ENCODE assay signal across 8 cellular contexts in the genomic region with DNA sequence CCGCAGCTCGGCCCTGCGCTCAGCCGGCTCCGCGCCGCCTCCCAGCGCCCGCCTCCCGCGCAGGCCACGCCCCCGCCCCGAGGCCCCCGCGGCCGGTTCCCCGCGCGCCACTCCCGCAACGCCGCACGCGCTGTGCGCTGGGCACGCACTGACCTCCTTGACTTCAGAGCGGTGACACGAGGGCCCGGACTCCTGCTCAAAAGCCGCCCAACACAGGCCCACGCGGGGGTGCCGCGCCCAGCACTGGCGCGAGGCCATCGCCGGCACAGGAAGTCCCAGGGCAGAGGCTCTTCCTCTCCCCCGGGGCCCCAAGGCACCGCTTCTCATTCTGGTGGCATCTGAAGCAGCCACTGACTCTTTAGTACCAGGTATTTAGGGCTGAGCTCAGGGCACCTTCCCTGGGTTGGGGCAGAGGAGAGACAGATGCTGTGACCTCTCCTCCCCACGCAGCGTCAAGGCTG. TPM values are rescaled to one million over a fixed set of nuclear protein-coding genes. Genes with fewer than 3 reads are reported as not detected.
DNase-seq lines count a peak whose midpoint lies in the region; ATAC-seq and TF ChIP-seq lines count a peak whose summit lies in the region.

No MANE protein-coding gene starts in this region.

- DNase-seq in Ammon's horn (ENCODE audit: low spot score) (peak; percentile 66), GM19238 (ENCODE audit: insufficient read length, low spot score) (peak; percentile 71), right cardiac atrium (peak; percentile 74 to 91 (median 90)), retinal pigment epithelial cell (ENCODE audit: low read depth) (no peak), DMS153 (lab: John Stamatoyannopoulos, UW) (no peak)

- H3K27ac ChIP-seq in SU-DHL-6 (ENCODE audit: low read depth, low read length) (peak overlapping the region; percentile 82), adipose tissue (ENCODE audit: low read depth, low read length) (peak overlapping the region; percentile 19), right cardiac atrium (ENCODE audit: low read length) (peak overlapping the region; percentile 93)

- peaks cover 8% of the 10 kb centered on the region for H3F3A ChIP-seq in SU-DHL-6 (ENCODE audit: insufficient read depth)

- no peak overlapping the region for H2AFZ ChIP-seq in SU-DHL-6 (ENCODE audit: low read depth, low read length, severe bottlenecking)

- H3K9ac ChIP-seq in SU-DHL-6 (ENCODE audit: low read length) = peak overlapping the region; percentile 83

- TF ChIP-seq CTCF in SU-DHL-6 (IDR thresholded peaks at IDR 0.05; ENCODE audit: insufficient read depth, low read length, poor library complexity, severe bottlenecking) (no peak), retinal pigment epithelial cell (conservative IDR thresholded peaks at IDR 0.05; ENCODE audit: low read depth, low read length) (no peak)

- H3K4me3 ChIP-seq in SU-DHL-6 (ENCODE audit: insufficient read depth, low read length, poor library complexity, severe bottlenecking) (peak overlapping the region; percentile 75), right cardiac atrium (ENCODE audit: low read length) (peak overlapping the region; percentile 65), retinal pigment epithelial cell (ENCODE audit: low read length) (peak overlapping the region; percentile 66)

- peaks cover 17% of the 10 kb centered on the region for H3K4me1 ChIP-seq in right cardiac atrium (ENCODE audit: control insufficient read depth, insufficient read depth, low read length)

- H3K27me3 ChIP-seq in SU-DHL-6 (ENCODE audit: low read length) = no peaks in the 10 kb centered on the region
- no peaks in the 10 kb centered on the region for H3K27me3 ChIP-seq in right cardiac atrium (ENCODE audit: control insufficient read depth, insufficient read depth)

- WGBS in adipose tissue, 3 donors = 0 to 2% (median 1%) methylated on average over 39 to 43 of the region's 43 CpGs
- WGBS in right cardiac atrium = under 1% methylated on average over 43 of the region's 43 CpGs

- no peaks in the 10 kb centered on the region; the same call in 1 of the 2 replicates for H4K20me1 ChIP-seq in SU-DHL-6 (ENCODE audit: low read depth, low read length)

- no peaks in the 10 kb centered on the region for H3K9me2 ChIP-seq in SU-DHL-6 (replicated peaks; ENCODE audit: insufficient read depth, low read length)

- intact Hi-C loops in right cardiac atrium (cut with DNase I) = loop anchor here in 3 of 4 donors (2.0 to 5.0 kb wide), 3 partner anchors 17 to 37 kb away; no protein-coding TSS in a partner anchor

- peaks cover 47% of the 10 kb centered on the region for H3K79me2 ChIP-seq in SU-DHL-6 (ENCODE audit: insufficient read depth, low read length)

- ATAC-seq in HG03565 (IDR thresholded peaks at IDR 0.05; ENCODE audit: unreplicated experiment) (peak; percentile 27), right cardiac atrium (peak; percentile 19 to 30)

- H3K4me2 ChIP-seq in SU-DHL-6 (ENCODE audit: low read depth, low read length, poor library complexity, severe bottlenecking) = peak overlapping the region; percentile 77

- no peaks in the 10 kb centered on the region for H3K9me3 ChIP-seq in SU-DHL-6 (ENCODE audit: insufficient read depth, low read length)
- H3K9me3 ChIP-seq in right cardiac atrium (ENCODE audit: control insufficient read depth, low read length) = no peaks in the 10 kb centered on the region

- no peaks in the 10 kb centered on the region for H3K36me3 ChIP-seq in SU-DHL-6 (ENCODE audit: low read length)

RNA-seq across cellular contexts. Expression of gene TNK2, which starts 12.4 kb away (rescaled TPM):
- polyA plus RNA-seq in adipose tissue = 10 to 100 TPM; 19.7 to 51.6 (median 43.1) TPM
- total RNA-seq in right cardiac atrium = 100 to 1,000 TPM in 1 of 4 donors, 10 to 100 TPM in 3; 74.7 to 162 (median 84.2) TPM
- polyA plus RNA-seq in right cardiac atrium = 40.1 TPM

Comparison
In these comparisons a context has a peak if more than half of its experiments do, and no peak if none do; other contexts are left out.
1. DNase-seq: peak in Ammon's horn (single experiment), GM19238 (single experiment) and right cardiac atrium (3 of 3); none in retinal pigment epithelial cell (single experiment) and DMS153 (single experiment).
2. H3K27ac ChIP-seq: peak in every context shown above with its lines; median percentile 93 in right cardiac atrium; 82 in SU-DHL-6; 19 in adipose tissue.
3. Peak in every context shown above with its lines, with median percentiles within 50 percentile points of each other: H3K4me3 ChIP-seq.